ENCODE assay signal across 9 cellular contexts in genomic region chr11:128481135-128481534, GRCh38.
DNase-seq lines count a peak whose midpoint lies in the region; ATAC-seq, FAIRE-seq and TF ChIP-seq lines count a peak whose summit lies in the region.
"Had no signal": no experiment of that assay in that cellular context is flagged by ENCODE, and none has a peak within 500 bp of the region (broad histone marks: within the 10 kb centered on the region; RNA-seq: fewer than 3 reads in every experiment).

No MANE protein-coding gene starts in this region.

- peak overlapping the region; percentile 100 for H3K27ac Mint-ChIP-seq in activated naive CD8-positive, alpha-beta T cell
- H3K27ac Mint-ChIP-seq: brain had no signal

- no peaks in the 10 kb centered on the region for H3K27me3 ChIP-seq in spleen (replicated peaks in 1 of 7)

- H3K27ac ChIP-seq in spleen: peak overlapping the region; percentile 62 to 95 (median 87)

- no peak for FAIRE-seq in HTR-8/SVneo (lab: Jason Lieb, UNC)

- intact Hi-C loops in Right ventricle myocardium superior (cut with DNase I): no loop called here
- intact Hi-C loops in spleen (cut with DNase I; ENCODE audit: low total_unique reads): no loop called here

- DNase-seq in HTR-8/SVneo (ENCODE audit: insufficient read length, low spot score) (peak; percentile 49), Right ventricle myocardium superior (no peak), spleen (no peak), COLO829 (ENCODE audit: low spot score) (no peak), DMS 273 treated with DMSO at 0.1 percent for 48 hours (lab: John Stamatoyannopoulos, UW) (no peak)

- no peak for TF ChIP-seq POLR2A in spleen (IDR thresholded peaks at IDR 0.05)

- no peak for TF ChIP-seq CTCF in spleen (IDR thresholded peaks at IDR 0.05 in 8 of 11, conservative IDR thresholded peaks at IDR 0.05 in 3 of 11)

- peaks cover 72% of the 10 kb centered on the region for H3K36me3 Mint-ChIP-seq in activated naive CD8-positive, alpha-beta T cell
- H3K36me3 Mint-ChIP-seq: brain had no signal

- peaks cover 85 to 100% (median 98%) of the 10 kb centered on the region in 6 donors for H3K4me1 ChIP-seq in spleen

- H3K36me3 ChIP-seq in spleen: peaks cover 0 to 100% (median 73%) of the 10 kb centered on the region in 6 donors

- peaks cover 98% of the 10 kb centered on the region for H3K4me1 Mint-ChIP-seq in activated naive CD8-positive, alpha-beta T cell (ENCODE audit: low read depth)
- H3K4me1 Mint-ChIP-seq: brain had no signal

- H3K27me3 Mint-ChIP-seq in activated naive CD8-positive, alpha-beta T cell: no peaks in the 10 kb centered on the region

- H3K4me3 Mint-ChIP-seq in activated naive CD8-positive, alpha-beta T cell: peak overlapping the region; percentile 82
- H3K4me3 Mint-ChIP-seq: brain had no signal

- no peaks in the 10 kb centered on the region for H3K9me3 Mint-ChIP-seq in activated naive CD8-positive, alpha-beta T cell (ENCODE audit: low read depth)
- H3K9me3 Mint-ChIP-seq: brain had no signal

- H3K4me3 ChIP-seq in spleen: no peak overlapping the region

- peak; percentile 63 for ATAC-seq in Right ventricle myocardium superior (ENCODE audit: poor library complexity)
- ATAC-seq in GM19452 (IDR thresholded peaks at IDR 0.05; ENCODE audit: unreplicated experiment): no peak
- ATAC-seq: Panc1 had no signal

- no peaks in the 10 kb centered on the region for H3K9me3 ChIP-seq in spleen

- 55 to 77% (median 73%) methylated on average over 2 of the region's 2 CpGs for WGBS in spleen, 5 donors
